Comparison of ENCODE assay signal across 13 cellular contexts in the genomic region with DNA sequence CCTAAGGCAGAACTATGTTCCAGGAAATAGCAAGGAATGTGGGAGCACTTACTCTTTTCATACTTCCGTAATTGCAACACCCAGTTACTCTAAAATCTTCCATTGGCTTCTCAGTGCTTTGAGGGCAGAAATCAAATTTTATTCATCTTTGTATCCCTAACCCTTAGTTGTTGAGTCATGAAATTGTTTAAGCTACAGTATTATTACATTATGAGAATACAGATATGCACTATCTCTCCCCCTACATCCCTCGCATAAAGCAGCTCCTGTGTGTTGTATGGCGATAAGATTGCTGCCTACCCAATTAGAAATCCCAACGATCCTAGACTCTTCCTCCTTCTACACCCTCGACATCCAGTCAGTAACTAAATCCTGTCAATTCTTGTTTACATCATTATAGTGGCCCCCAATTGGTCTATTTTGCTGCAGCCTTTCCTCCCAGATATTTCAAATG. TPM values are rescaled to one million over a fixed set of nuclear protein-coding genes. Genes with fewer than 3 reads are reported as not detected.
DNase-seq lines count a peak whose midpoint lies in the region; ATAC-seq and TF ChIP-seq lines count a peak whose summit lies in the region.
"Had no signal": no experiment of that assay in that cellular context is flagged by ENCODE, and none has a peak within 500 bp of the region (broad histone marks: within the 10 kb centered on the region; RNA-seq: fewer than 3 reads in every experiment).

No MANE protein-coding gene starts in this region.

- peaks cover 22 to 43% of the 10 kb centered on the region in 2 donors for H3K4me1 ChIP-seq in left lung

- no peaks in the 10 kb centered on the region for H3K9me3 Mint-ChIP-seq in activated CD8-positive, alpha-beta T cell treated with anti-CD3 and anti-CD28 coated beads for 36 hours

- no peak for DNase-seq in AG04450 (ENCODE audit: low read depth, low spot score)
- peak; percentile 2 for DNase-seq in ELR (ENCODE audit: low read depth)
- no peak for DNase-seq in activated CD8-positive, alpha-beta T cell treated with anti-CD3 and anti-CD28 coated beads for 36 hours
- no peak for DNase-seq in left lung
- no peak for DNase-seq in GM20000 (ENCODE audit: low spot score)
- DNase-seq in cerebellum (ENCODE audit: low spot score), result no peak
- DNase-seq in SIG-M5 treated with dmso at 0.1 percent for 504 hours (lab: John Stamatoyannopoulos, UW; ENCODE audit: unreplicated experiment), result no peak
- DNase-seq: activated CD8-positive, alpha-beta memory T cell treated with anti-CD3 and anti-CD28 coated beads, Interleukin-2, amount 50 U/mL, for 4 hours; nucleus accumbens had no signal

- CTCF ChIA-PET in AG04450 (lab: Charles Lee), result no interaction called here
- CTCF ChIA-PET in activated CD8-positive, alpha-beta T cell treated with anti-CD3 and anti-CD28 coated beads for 36 hours (lab: Charles Lee), result interaction anchor here (1.0 kb wide), 1 partner anchor 177 kb away, joined by 3 read pairs; no protein-coding TSS in a partner anchor

- ATAC-seq in activated CD8-positive, alpha-beta T cell treated with anti-CD3 and anti-CD28 coated beads for 36 hours, result no peak
- no peak for ATAC-seq in left lung
- no peak for ATAC-seq in HG03442 (IDR thresholded peaks at IDR 0.05; ENCODE audit: unreplicated experiment)
- ATAC-seq: esophagus mucosa had no signal

- no peaks in the 10 kb centered on the region for H3K27me3 Mint-ChIP-seq in activated CD8-positive, alpha-beta T cell treated with anti-CD3 and anti-CD28 coated beads for 36 hours

- H3K27me3 ChIP-seq in AG04450 (ENCODE audit: control insufficient read depth, insufficient read depth, low read length) (no peaks in the 10 kb centered on the region), left lung (no peaks in the 10 kb centered on the region)
- H3K27me3 ChIP-seq: cardiac muscle cell had no signal

- H3K9me3 ChIP-seq in AG04450 (ENCODE audit: control insufficient read depth, insufficient read depth, low read length), result peaks cover 4% of the 10 kb centered on the region; the same call in 1 of the 2 replicates
- no peaks in the 10 kb centered on the region for H3K9me3 ChIP-seq in left lung

- H3K4me3 ChIP-seq in AG04450 (ENCODE audit: low read depth, low read length), result 0 out of 2 replicates have a peak overlapping the region, but pooled peaks have one; percentile 25
- H3K4me3 ChIP-seq in left lung, result peak overlapping the region in 1 of 2 donors; percentile 69
- H3K4me3 ChIP-seq: cardiac muscle cell had no signal

- H3K36me3 Mint-ChIP-seq in activated CD8-positive, alpha-beta T cell treated with anti-CD3 and anti-CD28 coated beads for 36 hours (ENCODE audit: low read depth), result peaks cover 49% of the 10 kb centered on the region

- peak overlapping the region; percentile 94 for H3K4me3 Mint-ChIP-seq in activated CD8-positive, alpha-beta T cell treated with anti-CD3 and anti-CD28 coated beads for 36 hours

- H3K27ac Mint-ChIP-seq in activated CD8-positive, alpha-beta T cell treated with anti-CD3 and anti-CD28 coated beads for 36 hours, result no peak overlapping the region

- TF ChIP-seq CTCF in AG04450 (IDR thresholded peaks at IDR 0.05; ENCODE audit: low read depth, low read length) (no peak), left lung (IDR thresholded peaks at IDR 0.05) (no peak), GM20000 (IDR thresholded peaks at IDR 0.05; ENCODE audit: extremely low read depth, missing control alignments) (no peak)
- no peak for TF ChIP-seq CTCF in activated CD8-positive, alpha-beta T cell treated with anti-CD3 and anti-CD28 coated beads for 36 hours (IDR thresholded peaks at IDR 0.05)

- intact Hi-C loops in activated CD8-positive, alpha-beta T cell treated with anti-CD3 and anti-CD28 coated beads for 36 hours (cut with micrococcal nuclease), result loop anchor here (5.0 to 10.0 kb wide), 2 partner anchors 52 to 245 kb away; no protein-coding TSS in a partner anchor
- intact Hi-C loops in left lung (cut with DNase I), result no loop called here

- H3K27ac ChIP-seq in AG04450 (ENCODE audit: low read depth, low read length) (no peak overlapping the region), left lung (peak overlapping the region; percentile 99)
- H3K27ac ChIP-seq: cardiac muscle cell had no signal

- peaks cover 54% of the 10 kb centered on the region for H3K4me1 Mint-ChIP-seq in activated CD8-positive, alpha-beta T cell treated with anti-CD3 and anti-CD28 coated beads for 36 hours (ENCODE audit: low read depth)

- POLR2A ChIA-PET in AG04450 (lab: Yijun Ruan, JAX), result no interaction called here
- POLR2A ChIA-PET in activated CD8-positive, alpha-beta T cell treated with anti-CD3 and anti-CD28 coated beads for 36 hours (lab: Charles Lee), result no interaction called here

- H3K36me3 ChIP-seq in left lung, result no peaks in the 10 kb centered on the region
- H3K36me3 ChIP-seq: cardiac muscle cell had no signal

RNA-seq across cellular contexts. Expression of gene AIDA, which starts 2.6 kb away (rescaled TPM):
- 81.5 and 112 TPM in 2 replicates for polyA plus RNA-seq in AG04450 (2011; rRNA removed)
- polyA minus RNA-seq in AG04450 (2011; rRNA and poly(A)+ RNA removed), result 42.0 and 72.4 TPM in 2 replicates
- 10 to 100 TPM; 54.3 to 61.6 TPM for total RNA-seq in activated CD8-positive, alpha-beta T cell treated with anti-CD3 and anti-CD28 coated beads for 36 hours
- total RNA-seq in left lung (10 to 100 TPM; 91.6 to 94.5 TPM), cerebellum (39.0 TPM)

RNA-seq across cellular contexts. Expression of gene BROX, which starts 2.6 kb away (rescaled TPM):
- polyA plus RNA-seq in AG04450 (2011; rRNA removed), result 8.6 and 9.0 TPM in 2 replicates
- polyA minus RNA-seq in AG04450 (2011; rRNA and poly(A)+ RNA removed), result 7.6 and 11.9 TPM in 2 replicates
- total RNA-seq in activated CD8-positive, alpha-beta T cell treated with anti-CD3 and anti-CD28 coated beads for 36 hours, result 10 to 100 TPM; 25.7 to 32.8 TPM
- total RNA-seq in left lung (10 to 100 TPM; 47.2 to 52.6 TPM), cerebellum (32.3 TPM)

RNA-seq across cellular contexts. Expression of gene FAM177B, which starts 27.3 kb away (rescaled TPM):
- polyA plus RNA-seq in AG04450 (2011; rRNA removed), result not detected in 2 replicates
- not detected in 2 replicates for polyA minus RNA-seq in AG04450 (2011; rRNA and poly(A)+ RNA removed)
- not detected for total RNA-seq in activated CD8-positive, alpha-beta T cell treated with anti-CD3 and anti-CD28 coated beads for 36 hours
- total RNA-seq in left lung (not detected), cerebellum (0.18 TPM)
- total RNA-seq: cardiac muscle cell had no signal
- polyA plus RNA-seq: cardiac muscle cell, keratinocyte had no signal
